ENCODE assay signal across 8 cellular contexts in the genomic region with DNA sequence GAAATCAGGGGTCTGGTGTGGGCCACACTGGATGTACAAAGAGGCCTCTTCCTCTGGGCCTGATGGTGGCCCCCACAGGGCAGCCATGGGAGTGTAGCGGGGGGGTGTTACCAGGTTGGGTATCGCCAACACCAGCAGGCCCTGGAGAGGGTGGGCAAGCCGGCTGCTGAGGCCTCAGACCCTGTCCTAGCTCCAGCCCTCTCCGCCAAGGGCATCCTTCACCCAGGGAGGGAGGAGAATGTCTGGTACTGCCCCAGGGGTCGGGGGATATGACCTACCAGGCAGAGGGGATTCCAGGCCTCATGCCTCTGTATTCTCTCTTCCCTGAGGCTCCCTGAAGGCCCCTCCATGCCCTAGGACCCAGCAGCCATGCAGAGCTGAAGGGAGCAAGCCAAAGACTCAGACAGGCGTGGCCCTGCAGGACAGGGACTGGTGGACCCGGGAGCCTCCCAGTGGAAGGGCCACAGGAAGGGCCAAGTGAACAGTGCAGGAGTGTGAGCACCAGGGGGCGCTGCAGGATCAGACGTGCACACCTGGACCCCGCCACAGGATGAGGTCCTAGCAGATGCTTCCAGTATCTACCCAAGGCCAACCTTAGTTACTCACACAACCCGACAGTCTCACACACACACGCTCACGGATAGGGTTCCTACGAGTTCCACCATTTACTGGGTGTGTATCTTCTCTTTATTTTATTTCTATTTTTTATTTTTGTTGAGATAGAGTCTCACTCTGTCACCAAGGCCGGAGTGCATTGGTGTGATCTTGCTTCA. TPM values are rescaled to one million over a fixed set of nuclear protein-coding genes. Genes with fewer than 3 reads are reported as not detected.
DNase-seq lines count a peak whose midpoint lies in the region; ATAC-seq, FAIRE-seq and TF ChIP-seq lines count a peak whose summit lies in the region.

No MANE protein-coding gene starts in this region.

- H3K4me3 ChIP-seq in esophagus squamous epithelium, result no peak overlapping the region

- H3K36me3 Mint-ChIP-seq in natural killer cell treated with Interleukin-12 subunit alpha and Interleukin-12 subunit beta and Interleukin-15 and Interleukin-18, amount 100 ng/mL, for 72 hours, result no peaks in the 10 kb centered on the region
- H3K36me3 Mint-ChIP-seq in stimulated activated memory B cell treated with anti-CD40 and anti-IgM and Interleukin-4, amounts not matched to agents 10 μg/mL and 1 μg/mL and 100 μg/mL, for 72 hours, result no peaks in the 10 kb centered on the region

- H3K9me3 Mint-ChIP-seq in natural killer cell treated with Interleukin-12 subunit alpha and Interleukin-12 subunit beta and Interleukin-15 and Interleukin-18, amount 100 ng/mL, for 72 hours, result no peaks in the 10 kb centered on the region
- no peaks in the 10 kb centered on the region for H3K9me3 Mint-ChIP-seq in stimulated activated memory B cell treated with anti-CD40 and anti-IgM and Interleukin-4, amounts not matched to agents 10 μg/mL and 1 μg/mL and 100 μg/mL, for 72 hours

- DNase-seq in AG20443 (ENCODE audit: low spot score), result peak; percentile 93
- peak; percentile 95 for DNase-seq in GM19239 (ENCODE audit: insufficient read length, low spot score)
- peak; percentile 88 for DNase-seq in activated T-cell treated with anti-CD3 and anti-CD28 coated beads for 48 hours (ENCODE audit: low read depth)
- DNase-seq in esophagus squamous epithelium (lab: John Stamatoyannopoulos, UW), result peak; percentile 39
- DNase-seq in natural killer cell treated with Interleukin-12 subunit alpha and Interleukin-12 subunit beta and Interleukin-15 and Interleukin-18, amount 100 ng/mL, for 72 hours (ENCODE audit: low spot score), result peak; percentile 88

- no peaks in the 10 kb centered on the region for H3K9me3 ChIP-seq in esophagus squamous epithelium

- WGBS in esophagus squamous epithelium, 2 donors, result 12% methylated on average over 8 of the region's 15 CpGs

- peak; percentile 96 to 97 for ATAC-seq in natural killer cell treated with Interleukin-12 subunit alpha and Interleukin-12 subunit beta and Interleukin-15 and Interleukin-18, amount 100 ng/mL, for 72 hours
- ATAC-seq in stimulated activated memory B cell treated with anti-CD40 and anti-IgM and Interleukin-4, amounts not matched to agents 10 μg/mL and 1 μg/mL and 100 μg/mL, for 72 hours, result peak; percentile 93

- no peak overlapping the region for H3K27ac ChIP-seq in esophagus squamous epithelium

- no peak overlapping the region for H3K27ac Mint-ChIP-seq in natural killer cell treated with Interleukin-12 subunit alpha and Interleukin-12 subunit beta and Interleukin-15 and Interleukin-18, amount 100 ng/mL, for 72 hours
- no peak overlapping the region for H3K27ac Mint-ChIP-seq in stimulated activated memory B cell treated with anti-CD40 and anti-IgM and Interleukin-4, amounts not matched to agents 10 μg/mL and 1 μg/mL and 100 μg/mL, for 72 hours

- H3K27me3 Mint-ChIP-seq in natural killer cell treated with Interleukin-12 subunit alpha and Interleukin-12 subunit beta and Interleukin-15 and Interleukin-18, amount 100 ng/mL, for 72 hours, result peaks cover 0 to 2% of the 10 kb centered on the region in 2 donors
- peaks cover 30% of the 10 kb centered on the region for H3K27me3 Mint-ChIP-seq in stimulated activated memory B cell treated with anti-CD40 and anti-IgM and Interleukin-4, amounts not matched to agents 10 μg/mL and 1 μg/mL and 100 μg/mL, for 72 hours

- intact Hi-C loops in esophagus squamous epithelium (cut with DNase I), result loop anchor here (5.0 kb wide), 1 partner anchor 180 kb away; the partner anchor contains the start of genes FBXL8 and TRADD

- no peak overlapping the region for H3K4me3 Mint-ChIP-seq in natural killer cell treated with Interleukin-12 subunit alpha and Interleukin-12 subunit beta and Interleukin-15 and Interleukin-18, amount 100 ng/mL, for 72 hours
- H3K4me3 Mint-ChIP-seq in stimulated activated memory B cell treated with anti-CD40 and anti-IgM and Interleukin-4, amounts not matched to agents 10 μg/mL and 1 μg/mL and 100 μg/mL, for 72 hours, result no peak overlapping the region

- peaks cover 0 to 13% (median 0%) of the 10 kb centered on the region in 4 donors for H3K27me3 ChIP-seq in esophagus squamous epithelium

- TF ChIP-seq RAD21 in Ishikawa (IDR thresholded peaks at IDR 0.05; ENCODE audit: low read depth), result peak; percentile 99

- no peak for TF ChIP-seq EP300 in Ishikawa (IDR thresholded peaks at IDR 0.05; ENCODE audit: borderline replicate concordance)

- no peaks in the 10 kb centered on the region for H3K36me3 ChIP-seq in esophagus squamous epithelium

- TF ChIP-seq CTCF in esophagus squamous epithelium (IDR thresholded peaks at IDR 0.05), result peak; percentile 79 to 99 (median 98)

- peak; percentile 82 for FAIRE-seq in GM19239 (lab: Jason Lieb, UNC)

- H3K4me1 ChIP-seq in esophagus squamous epithelium, result peaks cover 4 to 31% (median 5%) of the 10 kb centered on the region in 3 donors

- H3K4me1 Mint-ChIP-seq in natural killer cell treated with Interleukin-12 subunit alpha and Interleukin-12 subunit beta and Interleukin-15 and Interleukin-18, amount 100 ng/mL, for 72 hours (ENCODE audit: low read depth in 2 of 2), result peaks cover 3 to 18% of the 10 kb centered on the region in 2 donors
- H3K4me1 Mint-ChIP-seq in stimulated activated memory B cell treated with anti-CD40 and anti-IgM and Interleukin-4, amounts not matched to agents 10 μg/mL and 1 μg/mL and 100 μg/mL, for 72 hours, result peaks cover 6% of the 10 kb centered on the region

- no peak for TF ChIP-seq POLR2A in esophagus squamous epithelium (IDR thresholded peaks at IDR 0.05)

TF ChIP-seq in Ishikawa, 13 proteins besides CTCF, POLR2A, EP300 and RAD21 (continues in another document):
- TF ChIP-seq CEBPB (IDR thresholded peaks at IDR 0.05), result no peak
- no peak for TF ChIP-seq FOXM1 (IDR thresholded peaks at IDR 0.05; ENCODE audit: borderline replicate concordance, low read depth)
- TF ChIP-seq YY1 (IDR thresholded peaks at IDR 0.05; ENCODE audit: low read depth), result no peak

TF ChIP-seq in PFSK-1, 5 proteins besides CTCF, POLR2A, EP300 and RAD21:
- TF ChIP-seq, protein P1, sequence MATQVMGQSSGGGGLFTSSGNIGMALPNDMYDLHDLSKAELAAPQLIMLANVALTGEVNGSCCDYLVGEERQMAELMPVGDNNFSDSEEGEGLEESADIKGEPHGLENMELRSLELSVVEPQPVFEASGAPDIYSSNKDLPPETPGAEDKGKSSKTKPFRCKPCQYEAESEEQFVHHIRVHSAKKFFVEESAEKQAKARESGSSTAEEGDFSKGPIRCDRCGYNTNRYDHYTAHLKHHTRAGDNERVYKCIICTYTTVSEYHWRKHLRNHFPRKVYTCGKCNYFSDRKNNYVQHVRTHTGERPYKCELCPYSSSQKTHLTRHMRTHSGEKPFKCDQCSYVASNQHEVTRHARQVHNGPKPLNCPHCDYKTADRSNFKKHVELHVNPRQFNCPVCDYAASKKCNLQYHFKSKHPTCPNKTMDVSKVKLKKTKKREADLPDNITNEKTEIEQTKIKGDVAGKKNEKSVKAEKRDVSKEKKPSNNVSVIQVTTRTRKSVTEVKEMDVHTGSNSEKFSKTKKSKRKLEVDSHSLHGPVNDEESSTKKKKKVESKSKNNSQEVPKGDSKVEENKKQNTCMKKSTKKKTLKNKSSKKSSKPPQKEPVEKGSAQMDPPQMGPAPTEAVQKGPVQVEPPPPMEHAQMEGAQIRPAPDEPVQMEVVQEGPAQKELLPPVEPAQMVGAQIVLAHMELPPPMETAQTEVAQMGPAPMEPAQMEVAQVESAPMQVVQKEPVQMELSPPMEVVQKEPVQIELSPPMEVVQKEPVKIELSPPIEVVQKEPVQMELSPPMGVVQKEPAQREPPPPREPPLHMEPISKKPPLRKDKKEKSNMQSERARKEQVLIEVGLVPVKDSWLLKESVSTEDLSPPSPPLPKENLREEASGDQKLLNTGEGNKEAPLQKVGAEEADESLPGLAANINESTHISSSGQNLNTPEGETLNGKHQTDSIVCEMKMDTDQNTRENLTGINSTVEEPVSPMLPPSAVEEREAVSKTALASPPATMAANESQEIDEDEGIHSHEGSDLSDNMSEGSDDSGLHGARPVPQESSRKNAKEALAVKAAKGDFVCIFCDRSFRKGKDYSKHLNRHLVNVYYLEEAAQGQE (IDR thresholded peaks at IDR 0.05; ENCODE audit: insufficient read depth in 1 of 2, low read depth in 2 of 2, low read length in 2 of 2), result peak; percentile 41 to 48; a peak in 2 of 4 replicates
- TF ChIP-seq TAF1 (IDR thresholded peaks at IDR 0.05; ENCODE audit: borderline replicate concordance, insufficient read depth, low read length), result no peak
- peak; percentile 64 for TF ChIP-seq FOXP2 (optimal IDR thresholded peaks at IDR 0.05; ENCODE audit: borderline replicate concordance, extremely low read depth, extremely low read length, insufficient read depth)
- no peak for TF ChIP-seq SIN3A (IDR thresholded peaks at IDR 0.05; ENCODE audit: borderline replicate concordance, insufficient read depth, low read length)

RNA-seq across cellular contexts. Expression of gene CES4A, which starts 10.9 kb away (rescaled TPM):
- polyA plus RNA-seq in PFSK-1 (2012; ENCODE audit: insufficient read length, low read depth), result not detected
- 1 to 10 TPM; 4.8 to 9.6 (median 6.4) TPM for total RNA-seq in esophagus squamous epithelium
- 1 to 10 TPM; 6.5 to 8.2 TPM for total RNA-seq in natural killer cell treated with Interleukin-12 subunit alpha and Interleukin-12 subunit beta and Interleukin-15 and Interleukin-18, amount 100 ng/mL, for 72 hours

RNA-seq across cellular contexts. Expression of gene CES3, which starts 16.5 kb away (rescaled TPM):
- polyA plus RNA-seq in PFSK-1 (2012; ENCODE audit: insufficient read length, low read depth), result 5.4 TPM
- total RNA-seq in esophagus squamous epithelium, result 1 to 10 TPM; 1.5 to 7.1 (median 3.6) TPM
- 1 to 10 TPM in 1 of 2 donors, not detected in 1; 1.6 TPM for total RNA-seq in natural killer cell treated with Interleukin-12 subunit alpha and Interleukin-12 subunit beta and Interleukin-15 and Interleukin-18, amount 100 ng/mL, for 72 hours

RNA-seq across cellular contexts. Expression of gene CES2, which starts 42.2 kb away (rescaled TPM):
- polyA plus RNA-seq in PFSK-1 (2012; ENCODE audit: insufficient read length, low read depth), result 24.1 TPM
- 100 to 1,000 TPM; 120 to 250 (median 170) TPM for total RNA-seq in esophagus squamous epithelium
- total RNA-seq in natural killer cell treated with Interleukin-12 subunit alpha and Interleukin-12 subunit beta and Interleukin-15 and Interleukin-18, amount 100 ng/mL, for 72 hours, result 10 to 100 TPM; 27.7 to 36.7 TPM

RNA-seq across cellular contexts. Expression of gene CIAO2B, which starts 43.3 kb away (rescaled TPM):
- 171 TPM for polyA plus RNA-seq in PFSK-1 (2012; ENCODE audit: insufficient read length, low read depth)
- 100 to 1,000 TPM; 112 to 153 (median 126) TPM for total RNA-seq in esophagus squamous epithelium
- 100 to 1,000 TPM; 147 to 153 TPM for total RNA-seq in natural killer cell treated with Interleukin-12 subunit alpha and Interleukin-12 subunit beta and Interleukin-15 and Interleukin-18, amount 100 ng/mL, for 72 hours

RNA-seq across cellular contexts. Expression of gene CBFB, which starts 51.4 kb away (rescaled TPM):
- 48.3 TPM for polyA plus RNA-seq in PFSK-1 (2012; ENCODE audit: insufficient read length, low read depth)
- 10 to 100 TPM; 26.0 to 59.3 (median 41.9) TPM for total RNA-seq in esophagus squamous epithelium
- 100 to 1,000 TPM; 128 to 161 TPM for total RNA-seq in natural killer cell treated with Interleukin-12 subunit alpha and Interleukin-12 subunit beta and Interleukin-15 and Interleukin-18, amount 100 ng/mL, for 72 hours

Comparison
In these comparisons a context has a peak if more than half of its experiments do, and no peak if none do; other contexts are left out.
1. DNase-seq: peak in every context shown above with its lines; median percentile 95 in GM19239; 93 in AG20443; 88 in activated T-cell treated with anti-CD3 and anti-CD28 coated beads for 48 hours; 88 in natural killer cell treated with Interleukin-12 subunit alpha and Interleukin-12 subunit beta and Interleukin-15 and Interleukin-18, amount 100 ng/mL, for 72 hours; 39 in esophagus squamous epithelium.